17 cellular contexts compared by ENCODE assay signal in genomic region chr5:94891565-94892362, GRCh38.
DNase-seq lines count a peak whose midpoint lies in the region; FAIRE-seq and TF ChIP-seq lines count a peak whose summit lies in the region.
"Had no signal": no experiment of that assay in that cellular context is flagged by ENCODE, and none has a peak within 500 bp of the region (broad histone marks: within the 10 kb centered on the region; RNA-seq: fewer than 3 reads in every experiment).

No MANE protein-coding gene starts in this region.

- no peak overlapping the region for H3K56ac ChIP-seq in mesendoderm (ENCODE audit: low read length)

- H2BK15ac ChIP-seq in mesendoderm (replicated peaks; ENCODE audit: low read depth) = no peak overlapping the region

- H2BK5ac ChIP-seq in mesendoderm (ENCODE audit: low read length) = no peak overlapping the region

- peak; percentile 7 for FAIRE-seq in TTC549 (lab: Jason Lieb, UNC)
- FAIRE-seq: A204.1, D721Med, G401.6, HTR-8/SVneo had no signal

- no peak overlapping the region for H2BK120ac ChIP-seq in mesendoderm (ENCODE audit: low read depth, low read length)

- H3K4me1 ChIP-seq in HEK293 (ENCODE audit: control insufficient read depth, insufficient read depth, low read length) (0 out of 2 replicates have a peak, but pooled peaks cover 3% of the 10 kb centered on the region), mesendoderm (ENCODE audit: control insufficient read depth, low read depth, low read length) (no peaks in the 10 kb centered on the region)
- H3K4me1 ChIP-seq: Caco-2, HAP-1 had no signal

- H2AK5ac ChIP-seq in mesendoderm (ENCODE audit: low read length) = no peak overlapping the region

- POLR2A ChIA-PET in HEK293 (lab: Yijun Ruan, JAX) = no interaction called here

- WGBS in mesendoderm (ENCODE audit: extremely low coverage, insufficient coverage, low lambda C conversion rate) = no CpG with 5 or more reads among the region's 14 CpGs

- no peak for DNase-seq in mesendoderm
- DNase-seq in HuH-7.5 (ENCODE audit: low spot score) = no peak
- no peak for DNase-seq in foreskin melanocyte
- no peak for DNase-seq in GM19238 (ENCODE audit: insufficient read length, low spot score)
- DNase-seq: AML-193; Caco-2; CD4-positive, alpha-beta T cell; HFFc6; KBM-7 had no signal

- peak overlapping the region; percentile 36 for H3K4ac ChIP-seq in mesendoderm (ENCODE audit: low read depth, low read length)

- no peaks in the 10 kb centered on the region for H3K79me2 ChIP-seq in mesendoderm (ENCODE audit: control insufficient read depth, insufficient read depth, low read length)

- H3K36me3 ChIP-seq in HEK293 (ENCODE audit: control insufficient read depth in 2 of 2, insufficient read depth in 1 of 2, low read length in 2 of 2) (no peaks in the 10 kb centered on the region), mesendoderm (ENCODE audit: control insufficient read depth, insufficient read depth, low read length) (no peaks in the 10 kb centered on the region)
- H3K36me3 ChIP-seq: HAP-1 had no signal

- no peak overlapping the region for H3K9ac ChIP-seq in mesendoderm (ENCODE audit: low read length)

- no peak overlapping the region for H3K4me2 ChIP-seq in mesendoderm (ENCODE audit: low read length)

- CTCF ChIA-PET in HEK293 (lab: Yijun Ruan, JAX) = interaction anchor here (0.8 to 1.0 kb wide), 2 partner anchors 16 to 943 kb away, joined by 3 read pairs; no protein-coding TSS in a partner anchor

- no peaks in the 10 kb centered on the region for H3K79me1 ChIP-seq in mesendoderm (ENCODE audit: low read length)

- H3K27me3 ChIP-seq in mesendoderm (ENCODE audit: insufficient read depth, low read length, poor library complexity) = no peaks in the 10 kb centered on the region

- no peak overlapping the region for H4K5ac ChIP-seq in mesendoderm (ENCODE audit: low read length)

- H3K27ac ChIP-seq in HEK293 (ENCODE audit: extremely low read depth, low read depth, low read length) (no peak overlapping the region), mesendoderm (ENCODE audit: low read depth, low read length) (no peak overlapping the region)
- H3K27ac ChIP-seq: C4-2B had no signal

- H4K8ac ChIP-seq in mesendoderm (ENCODE audit: low read depth, low read length) = no peak overlapping the region

- H3K18ac ChIP-seq in mesendoderm (ENCODE audit: low read length) = no peak overlapping the region

- H3K9me3 ChIP-seq in HEK293 (ENCODE audit: control insufficient read depth, insufficient read depth, low read depth, low read length) = no peaks in the 10 kb centered on the region
- H3K9me3 ChIP-seq: Caco-2, HAP-1 had no signal

- H3K4me3 ChIP-seq in HEK293 (ENCODE audit: low read depth, low read length) = no peak overlapping the region
- no peak overlapping the region for H3K4me3 ChIP-seq in mesendoderm (ENCODE audit: low read length)
- H3K4me3 ChIP-seq: HAP-1 had no signal

- no peak for TF ChIP-seq CTCF in HEK293 (tag by site-specific recombination; IDR thresholded peaks at IDR 0.05)

- H3K23ac ChIP-seq in mesendoderm (ENCODE audit: low read length) = no peak overlapping the region

TF ChIP-seq in HEK293, 187 proteins besides CTCF, POLR2A, EP300 and RAD21 (continues in another document):
- peak; percentile 86 for TF ChIP-seq ZNF518A (tag by site-specific recombination; conservative IDR thresholded peaks at IDR 0.05; ENCODE audit: low read depth)
- TF ChIP-seq AEBP2 (tag by site-specific recombination; IDR thresholded peaks at IDR 0.05; ENCODE audit: borderline replicate concordance) = peak; percentile 66; the same call in 1 of the 2 replicates
- TF ChIP-seq ZNF354C (tag by site-specific recombination; IDR thresholded peaks at IDR 0.05; ENCODE audit: borderline replicate concordance, low read depth) = 0 out of 2 replicates have a peak, but pooled peaks have one; percentile 18
- peak; percentile 60; the same call in 1 of the 2 replicates for TF ChIP-seq REST (tag by site-specific recombination; IDR thresholded peaks at IDR 0.05)
- TF ChIP-seq ZNF560 (tag by site-specific recombination; IDR thresholded peaks at IDR 0.05; ENCODE audit: borderline replicate concordance) = peak; percentile 77; the same call in 1 of the 2 replicates
- TF ChIP-seq ZNF140 (tag by site-specific recombination; IDR thresholded peaks at IDR 0.05) = peak; percentile 55; the same call in 1 of the 2 replicates
- 0 out of 2 replicates have a peak, but pooled peaks have one; percentile 48 for TF ChIP-seq ZNF501 (tag by site-specific recombination; IDR thresholded peaks at IDR 0.05)
- TF ChIP-seq ZNF423 (tag by site-specific recombination; IDR thresholded peaks at IDR 0.05) = no peak
- no peak for TF ChIP-seq SALL2 (tag by site-specific recombination; IDR thresholded peaks at IDR 0.05; ENCODE audit: borderline replicate concordance)
- TF ChIP-seq ZBTB21 (tag by site-specific recombination; IDR thresholded peaks at IDR 0.05) = peak; percentile 38; the same call in 1 of the 2 replicates
- peak; percentile 36; the same call in 1 of the 2 replicates for TF ChIP-seq ZNF404 (tag by site-specific recombination; IDR thresholded peaks at IDR 0.05)
- TF ChIP-seq ZNF202 (tag by site-specific recombination; IDR thresholded peaks at IDR 0.05; ENCODE audit: borderline replicate concordance) = 0 out of 2 replicates have a peak, but pooled peaks have one; percentile 32
- peak; percentile 78 for TF ChIP-seq ZNF510 (tag by site-specific recombination; IDR thresholded peaks at IDR 0.05; ENCODE audit: insufficient replicate concordance)
